35 cellular contexts compared by ENCODE assay signal in genomic region chr10:53260213-53260612, GRCh38.
"Had no signal": no experiment of that assay in that cellular context is flagged by ENCODE, and none has a peak within 500 bp of the region (broad histone marks: within the 10 kb centered on the region; RNA-seq: fewer than 3 reads in every experiment).

No MANE protein-coding gene starts in this region.

- H3K9me3 ChIP-seq: MG63 had no signal

- H3K27ac ChIP-seq: KMS-11 had no signal

- H3K4me2 ChIP-seq: KMS-11 had no signal

- DNase-seq: Karpas-422, Kasumi-1, KBM-7, KG1, MG63, MM.1S, MV-4-11, NCI-H1048, NCI-H1092, NCI-H1092 treated with DMSO at 0.1 percent for 48 hours, NCI-H1105, NCI-H1105 treated with DMSO at 0.1 percent for 48 hours, NCI-H1417, NCI-H1417 treated with DMSO at 0.1 percent for 48 hours, NCI-H1436, NCI-H1436 treated with DMSO at 0.1 percent for 48 hours, NCI-H146, NCI-H1694, NCI-H1694 treated with DMSO at 0.1 percent for 48 hours, NCI-H187, NCI-H187 treated with DMSO at 0.1 percent for 48 hours, NCI-H1930, NCI-H2029, NCI-H2029 treated with DMSO at 0.1 percent for 48 hours, NCI-H2081, NCI-H2081 treated with DMSO at 0.1 percent for 48 hours, NCI-H2107, NCI-H2171, NCI-H2171 treated with DMSO at 0.1 percent for 48 hours, NCI-H2227 treated with DMSO at 0.1 percent for 48 hours, NCI-H226, NCI-H345, NCI-H446, NCI-H446 treated with DMSO at 0.1 percent for 48 hours had no signal

- H3K4me3 ChIP-seq: MG63 had no signal

- H3K9ac ChIP-seq: KMS-11 had no signal

- H3K27me3 ChIP-seq: MG63 had no signal

- H3K36me3 ChIP-seq: MG63 had no signal
